In genomic region chr14:61563880-61564622, GRCh38 we compare ENCODE assay signal across 10 cellular contexts.
DNase-seq lines count a peak whose midpoint lies in the region; ATAC-seq, FAIRE-seq and TF ChIP-seq lines count a peak whose summit lies in the region.
"Had no signal": no experiment of that assay in that cellular context is flagged by ENCODE, and none has a peak within 500 bp of the region (broad histone marks: within the 10 kb centered on the region; RNA-seq: fewer than 3 reads in every experiment).

No MANE protein-coding gene starts in this region.

- TF ChIP-seq RAD21 in A549 (conservative IDR thresholded peaks at IDR 0.05 in 1 of 2, IDR thresholded peaks at IDR 0.05 in 1 of 2): no peak

- H3K27ac ChIP-seq in A549 (peak overlapping the region; percentile 96 to 99), GM23248 (peak overlapping the region; percentile 99)

- H3K27me3 Mint-ChIP-seq in activated naive CD8-positive, alpha-beta T cell treated with anti-CD3 and anti-CD28 coated beads, Interleukin-2, amount 10 ng/mL, durations not matched to agents 7 days and 5 days: no peaks in the 10 kb centered on the region
- H3K27me3 Mint-ChIP-seq in memory B cell: no peaks in the 10 kb centered on the region

- TF ChIP-seq EP300 in A549 (IDR thresholded peaks at IDR 0.05): no peak

- DNase-seq in A549 (ENCODE audit: low read depth in 1 of 2, low spot score in 1 of 2) (no peak), GM23248 (no peak), memory B cell (ENCODE audit: low spot score in 2 of 2) (no peak), UCSD-AML1 (lab: John Stamatoyannopoulos, UW; ENCODE audit: unreplicated experiment) (no peak), HT-29 (ENCODE audit: low spot score) (no peak)
- DNase-seq in activated naive CD8-positive, alpha-beta T cell treated with anti-CD3 and anti-CD28 coated beads, Interleukin-2, amount 10 ng/mL, durations not matched to agents 7 days and 5 days: no peak
- DNase-seq: left colon, MM.1S had no signal

- in situ Hi-C loops in GM23248 (cut with MboI): loop anchor here (10.0 kb wide), 1 partner anchor 131 kb away; the partner anchor contains the start of gene HIF1A

- TF ChIP-seq POLR2A in A549 (IDR thresholded peaks at IDR 0.05; ENCODE audit: low read length): no peak

- CTCF ChIA-PET in A549 (lab: Yijun Ruan, JAX): interaction anchor here (0.8 to 1.5 kb wide), 5 partner anchors 11 to 274 kb away, joined by 3 to 4 read pairs (median 4); no protein-coding TSS in a partner anchor

- H2AFZ ChIP-seq in GM23248: no peak overlapping the region

- ATAC-seq in A549 (no peak), memory B cell (ENCODE audit: low read depth) (no peak), HG03196 (IDR thresholded peaks at IDR 0.05; ENCODE audit: unreplicated experiment) (no peak), GM21737 (IDR thresholded peaks at IDR 0.05; ENCODE audit: unreplicated experiment) (no peak)
- ATAC-seq in activated naive CD8-positive, alpha-beta T cell treated with anti-CD3 and anti-CD28 coated beads, Interleukin-2, amount 10 ng/mL, durations not matched to agents 7 days and 5 days (ENCODE audit: low read depth): no peak
- ATAC-seq: left colon had no signal

- FAIRE-seq in A549 (lab: Jason Lieb, UNC): no peak

- no peaks in the 10 kb centered on the region for H3K36me3 ChIP-seq in GM23248 (ENCODE audit: low read depth)

- no peak overlapping the region for H3K4me3 ChIP-seq in A549
- no peak overlapping the region for H3K4me3 ChIP-seq in GM23248

- H4K20me1 ChIP-seq in GM23248 (ENCODE audit: insufficient read depth): no peaks in the 10 kb centered on the region

- peaks cover 28% of the 10 kb centered on the region for H3K4me1 Mint-ChIP-seq in activated naive CD8-positive, alpha-beta T cell treated with anti-CD3 and anti-CD28 coated beads, Interleukin-2, amount 10 ng/mL, durations not matched to agents 7 days and 5 days
- peaks cover 34% of the 10 kb centered on the region for H3K4me1 Mint-ChIP-seq in memory B cell

- H3K27ac Mint-ChIP-seq in activated naive CD8-positive, alpha-beta T cell treated with anti-CD3 and anti-CD28 coated beads, Interleukin-2, amount 10 ng/mL, durations not matched to agents 7 days and 5 days: peak overlapping the region; percentile 67
- H3K27ac Mint-ChIP-seq in memory B cell: peak overlapping the region; percentile 24

- H3K9me3 ChIP-seq in A549 (no peaks in the 10 kb centered on the region), GM23248 (ENCODE audit: low read depth) (no peaks in the 10 kb centered on the region)

- TF ChIP-seq CTCF in A549 (IDR thresholded peaks at IDR 0.05): no peak

- H3K79me2 ChIP-seq in GM23248 (ENCODE audit: insufficient read depth): peaks cover 61% of the 10 kb centered on the region

- peaks cover 80% of the 10 kb centered on the region for H3K4me1 ChIP-seq in A549
- H3K4me1 ChIP-seq in GM23248 (ENCODE audit: insufficient read depth): peaks cover 79% of the 10 kb centered on the region

- peaks cover 6% of the 10 kb centered on the region for H3K9me3 Mint-ChIP-seq in activated naive CD8-positive, alpha-beta T cell treated with anti-CD3 and anti-CD28 coated beads, Interleukin-2, amount 10 ng/mL, durations not matched to agents 7 days and 5 days
- H3K9me3 Mint-ChIP-seq in memory B cell: no peaks in the 10 kb centered on the region

- no peak overlapping the region for H3K4me3 Mint-ChIP-seq in activated naive CD8-positive, alpha-beta T cell treated with anti-CD3 and anti-CD28 coated beads, Interleukin-2, amount 10 ng/mL, durations not matched to agents 7 days and 5 days
- H3K4me3 Mint-ChIP-seq in memory B cell: no peak overlapping the region

- POLR2A ChIA-PET in A549 (lab: Yijun Ruan, JAX): interaction anchor here (0.8 to 7.6 kb wide), 3 partner anchors 26 to 198 kb away, joined by 3 to 107 read pairs (median 3); partner anchors contain the start of gene HIF1A
- POLR2A ChIA-PET in activated naive CD8-positive, alpha-beta T cell treated with anti-CD3 and anti-CD28 coated beads, Interleukin-2, amount 10 ng/mL, durations not matched to agents 7 days and 5 days (lab: Charles Lee): interaction anchor here (0.7 to 1.1 kb wide), 2 partner anchors 17 to 131 kb away, joined by 3 to 4 read pairs; partner anchors contain the start of gene HIF1A

- peak overlapping the region; percentile 82 for H3K4me2 ChIP-seq in A549
- H3K4me2 ChIP-seq in GM23248 (ENCODE audit: unreplicated experiment): peak overlapping the region; percentile 61

- peak overlapping the region; percentile 83 for H3K9ac ChIP-seq in GM23248

- H3F3A ChIP-seq in GM23248 (ENCODE audit: insufficient read depth): peaks cover 72% of the 10 kb centered on the region

- peaks cover 6% of the 10 kb centered on the region for H3K36me3 Mint-ChIP-seq in activated naive CD8-positive, alpha-beta T cell treated with anti-CD3 and anti-CD28 coated beads, Interleukin-2, amount 10 ng/mL, durations not matched to agents 7 days and 5 days
- H3K36me3 Mint-ChIP-seq in memory B cell: no peaks in the 10 kb centered on the region

- no peaks in the 10 kb centered on the region for H3K27me3 ChIP-seq in GM23248 (replicated peaks; ENCODE audit: insufficient read depth)

- no peaks in the 10 kb centered on the region for H3K9me2 ChIP-seq in GM23248 (ENCODE audit: insufficient read depth)

- 69% methylated on average over 6 of the region's 6 CpGs for WGBS in A549 (ENCODE audit: missing lambda C conversion rate)
- WGBS in GM23248 (ENCODE audit: low coverage in 1 of 2, low lambda C conversion rate in 2 of 2, missing lambda C conversion rate in 2 of 2), 2 experiments: 40 to 43% methylated on average over 6 of the region's 6 CpGs

TF ChIP-seq in A549, 52 proteins besides CTCF, POLR2A, EP300 and RAD21:
- TF ChIP-seq HOXA7 (CRISPR knock-in tag; IDR thresholded peaks at IDR 0.05) (peak; percentile 31; the same call in 1 of the 2 replicates), RFX5 (IDR thresholded peaks at IDR 0.05) (no peak), HOXB13 (CRISPR knock-in tag; IDR thresholded peaks at IDR 0.05; ENCODE audit: low read depth) (0 out of 2 replicates have a peak, but pooled peaks have one; percentile 7)
